In the genomic region with DNA sequence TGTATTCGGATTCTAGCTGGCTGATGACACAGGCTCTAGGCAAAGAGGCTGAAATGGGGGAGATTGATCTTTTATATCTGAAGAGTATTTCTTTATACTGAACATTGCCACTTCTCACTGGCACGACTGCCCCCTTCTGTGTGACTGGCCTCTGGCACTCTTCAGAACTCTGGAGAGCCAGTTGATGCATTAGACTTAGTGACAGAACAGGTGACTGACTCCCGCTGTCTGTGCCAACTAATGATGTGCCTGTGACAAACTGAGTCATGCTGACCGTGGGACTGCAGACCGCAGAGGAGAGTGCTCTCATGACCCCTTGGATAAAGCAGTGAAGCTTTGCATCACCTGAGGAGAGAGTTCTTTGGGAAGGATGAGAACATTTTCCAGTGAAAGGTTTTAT, we compare ENCODE assay signal across 1 cellular context.
TF ChIP-seq lines count a peak whose summit lies in the region.

No MANE protein-coding gene starts in this region.

TF ChIP-seq in GM12878, 131 proteins besides CTCF, POLR2A, EP300 and RAD21:
- no peak for TF ChIP-seq YBX1 (IDR thresholded peaks at IDR 0.05)
- TF ChIP-seq, protein P1, sequence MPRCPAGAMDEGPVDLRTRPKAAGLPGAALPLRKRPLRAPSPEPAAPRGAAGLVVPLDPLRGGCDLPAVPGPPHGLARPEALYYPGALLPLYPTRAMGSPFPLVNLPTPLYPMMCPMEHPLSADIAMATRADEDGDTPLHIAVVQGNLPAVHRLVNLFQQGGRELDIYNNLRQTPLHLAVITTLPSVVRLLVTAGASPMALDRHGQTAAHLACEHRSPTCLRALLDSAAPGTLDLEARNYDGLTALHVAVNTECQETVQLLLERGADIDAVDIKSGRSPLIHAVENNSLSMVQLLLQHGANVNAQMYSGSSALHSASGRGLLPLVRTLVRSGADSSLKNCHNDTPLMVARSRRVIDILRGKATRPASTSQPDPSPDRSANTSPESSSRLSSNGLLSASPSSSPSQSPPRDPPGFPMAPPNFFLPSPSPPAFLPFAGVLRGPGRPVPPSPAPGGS (IDR thresholded peaks at IDR 0.05; ENCODE audit: borderline replicate concordance, insufficient read depth, low read depth, low read length, poor library complexity, severe bottlenecking) = peak; percentile 56
